Comparison of ENCODE assay signal across 7 cellular contexts in the genomic region with DNA sequence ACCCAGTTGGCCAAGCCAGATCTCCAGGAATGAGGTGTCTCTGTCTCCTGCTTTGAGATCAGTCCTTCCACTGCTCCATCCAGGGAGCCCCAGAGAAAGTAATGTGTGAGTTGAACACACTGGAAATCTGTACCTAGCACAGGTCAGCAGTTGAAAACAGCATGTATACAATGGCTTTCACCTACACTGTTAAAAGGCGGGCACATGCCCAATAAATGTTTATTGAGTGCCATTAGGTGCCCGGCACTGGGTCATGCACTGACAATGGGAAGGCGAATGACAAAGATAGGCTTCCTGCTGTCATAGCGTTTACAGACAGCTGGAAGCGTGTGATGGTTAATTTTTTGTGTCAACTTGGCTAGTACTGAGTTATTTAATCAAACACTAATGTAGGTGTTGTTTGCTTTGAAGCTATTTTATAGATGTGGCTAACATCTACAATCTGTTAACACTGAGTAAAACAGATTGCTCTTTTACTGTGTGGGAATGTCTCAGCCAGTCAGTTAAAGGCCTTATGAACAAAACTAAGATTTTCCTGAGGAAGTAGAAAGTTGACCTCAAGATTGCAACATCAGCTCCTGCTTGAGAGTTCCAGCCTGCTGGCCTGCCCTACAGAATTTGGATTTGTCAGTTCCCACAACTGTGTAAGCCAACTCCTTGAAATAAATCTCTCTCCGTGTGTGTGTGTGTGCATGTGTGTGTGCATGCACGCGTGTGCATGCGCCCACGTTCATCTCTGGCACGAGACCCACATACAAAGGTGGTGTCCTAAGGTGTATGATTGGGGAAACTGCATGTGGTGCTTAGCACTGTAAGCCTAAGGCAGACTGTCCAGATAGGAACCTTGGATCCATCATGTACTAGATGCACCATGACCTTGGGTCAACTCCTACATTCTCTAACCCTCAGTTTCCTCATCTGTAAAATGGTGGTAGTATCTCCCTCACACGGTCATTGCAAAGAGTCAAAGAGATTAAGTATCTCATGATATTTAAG. TPM values are rescaled to one million over a fixed set of nuclear protein-coding genes. Genes with fewer than 3 reads are reported as not detected.
DNase-seq lines count a peak whose midpoint lies in the region; ATAC-seq, FAIRE-seq and TF ChIP-seq lines count a peak whose summit lies in the region.
"Not testable (repeated sequence)": the region's sequence is repeated elsewhere in the genome, so short reads cannot be mapped to it uniquely, and the experiment has no call there.

No MANE protein-coding gene starts in this region.

- DNase-seq in HL-60 (ENCODE audit: low read depth in 1 of 2, low spot score in 1 of 2) (peak; percentile 45 to 50), NCI-H146 (lab: John Stamatoyannopoulos, UW) (peak; percentile 15), UCSD-AML1 (lab: John Stamatoyannopoulos, UW; ENCODE audit: unreplicated experiment) (peak; percentile 29)
- not testable (repeated sequence) for DNase-seq in H1 (ENCODE audit: low read depth in 1 of 2, low spot score in 2 of 2); left lobe of liver (ENCODE audit: low spot score); omental fat pad (ENCODE audit: low spot score)

- not testable (repeated sequence) for H2BK15ac ChIP-seq in H1 (ENCODE audit: low read length)

- FAIRE-seq in H1 (lab: Jason Lieb, UNC), result peak; percentile 19

- not testable (repeated sequence) for H3K14ac ChIP-seq in H1 (ENCODE audit: insufficient read length)

- not testable (repeated sequence) for H3K36me3 ChIP-seq in H1 (ENCODE audit: control insufficient read depth in 2 of 4, insufficient read depth in 4 of 4, low read length in 3 of 4); gastroesophageal sphincter

- not testable (repeated sequence) for H3K4me1 ChIP-seq in H1 (replicated peaks in 1 of 4; ENCODE audit: control insufficient read depth in 3 of 4, insufficient read depth in 4 of 4, low read length in 3 of 4); gastroesophageal sphincter

- H3K23ac ChIP-seq in H1 (ENCODE audit: insufficient read length), result not testable (repeated sequence)

- not testable (repeated sequence) for H3K4me3 ChIP-seq in HL-60 (replicated peaks; ENCODE audit: insufficient read depth, low read length); H1 (ENCODE audit: extremely low read depth in 1 of 4, insufficient read depth in 2 of 4, low read depth in 3 of 4, low read length in 4 of 4); gastroesophageal sphincter

- not testable (repeated sequence) for H3K27me3 ChIP-seq in HL-60 (ENCODE audit: insufficient read depth, poor library complexity, severe bottlenecking); H1 (replicated peaks in 1 of 4; ENCODE audit: control insufficient read depth in 3 of 4, extremely low read depth in 1 of 4, insufficient read depth in 3 of 4, low read length in 3 of 4); gastroesophageal sphincter

- ATAC-seq in gastroesophageal sphincter, result peak; percentile 72
- ATAC-seq in left lobe of liver, result peak; percentile 46
- peak; percentile 63 for ATAC-seq in omental fat pad (ENCODE audit: low FRiP score)

- H3K23me2 ChIP-seq in H1 (ENCODE audit: low read depth, low read length), result not testable (repeated sequence)

- not testable (repeated sequence) for H4K5ac ChIP-seq in H1 (ENCODE audit: insufficient read length, low read depth, low read length)

- H3K79me2 ChIP-seq in H1 (ENCODE audit: control insufficient read depth in 1 of 2, insufficient read depth in 2 of 2, low read length in 2 of 2), result not testable (repeated sequence)

- TF ChIP-seq CTCF in HL-60 (IDR thresholded peaks at IDR 0.05; ENCODE audit: insufficient read depth, low read length); H1 (IDR thresholded peaks at IDR 0.05; ENCODE audit: control extremely low read depth in 1 of 3, insufficient read depth in 1 of 3, low read depth in 1 of 3, low read length in 3 of 3); gastroesophageal sphincter (IDR thresholded peaks at IDR 0.05); omental fat pad (IDR thresholded peaks at IDR 0.05): not testable (repeated sequence)

- POLR2A ChIA-PET in H1 (lab: Charles Lee; ENCODE audit: partially characterized antibody), result not testable (repeated sequence)

- CTCF ChIA-PET in H1 (lab: Charles Lee; ENCODE audit: partially characterized antibody), result interaction anchor here (0.6 to 1.9 kb wide), 2 partner anchors 103 to 267 kb away, joined by 3 to 5 read pairs; no protein-coding TSS in a partner anchor

- not testable (repeated sequence) for H2BK12ac ChIP-seq in H1 (ENCODE audit: low read depth, low read length)

- 78% methylated on average over 12 of the region's 12 CpGs; no CpG with 5 or more reads in 1 of the 2 experiments for WGBS in H1 (ENCODE audit: extremely low coverage in 1 of 2, insufficient coverage in 1 of 2, insufficient read length in 1 of 2, insufficient replicate concordance in 2 of 2, low coverage in 1 of 2, low lambda C conversion rate in 2 of 2, missing lambda C conversion rate in 1 of 2), 2 experiments
- 81 to 92% methylated on average over 3 to 5 of the region's 12 CpGs for WGBS in gastroesophageal sphincter (ENCODE audit: low coverage in 1 of 2), 2 donors

- not testable (repeated sequence) for TF ChIP-seq EP300 in H1 (IDR thresholded peaks at IDR 0.05; ENCODE audit: borderline replicate concordance in 1 of 2, low read depth in 2 of 2, low read length in 2 of 2); gastroesophageal sphincter (IDR thresholded peaks at IDR 0.05)

- not testable (repeated sequence) for H2BK20ac ChIP-seq in H1 (ENCODE audit: low read length)

- not testable (repeated sequence) for TF ChIP-seq RAD21 in H1 (IDR thresholded peaks at IDR 0.05 in 1 of 2, conservative IDR thresholded peaks at IDR 0.05 in 1 of 2; ENCODE audit: low read depth in 2 of 2, low read length in 2 of 2)

- not testable (repeated sequence) for H4K8ac ChIP-seq in H1 (ENCODE audit: extremely low read depth, insufficient read depth, low read length)

- H3K4ac ChIP-seq in H1 (replicated peaks; ENCODE audit: insufficient read length, low read depth, low read length), result not testable (repeated sequence)

- not testable (repeated sequence) for H3K18ac ChIP-seq in H1 (ENCODE audit: extremely low read depth, low read length)

- not testable (repeated sequence) for TF ChIP-seq POLR2A in H1 (IDR thresholded peaks at IDR 0.05; ENCODE audit: control extremely low read depth in 1 of 2, low read depth in 2 of 2, low read length in 2 of 2); gastroesophageal sphincter (IDR thresholded peaks at IDR 0.05)

- not testable (repeated sequence) for H2AFZ ChIP-seq in H1 (ENCODE audit: low read length)

- not testable (repeated sequence) for H4K20me1 ChIP-seq in H1 (replicated peaks in 1 of 2; ENCODE audit: control insufficient read depth in 1 of 2, insufficient read depth in 2 of 2, low read length in 2 of 2)

- H2BK120ac ChIP-seq in H1 (replicated peaks; ENCODE audit: low read depth, low read length), result not testable (repeated sequence)

- H3K56ac ChIP-seq in H1 (replicated peaks; ENCODE audit: insufficient read length, low read depth, low read length), result not testable (repeated sequence)

- H4K91ac ChIP-seq in H1 (replicated peaks; ENCODE audit: insufficient read length, low read length), result not testable (repeated sequence)

- not testable (repeated sequence) for H3K9ac ChIP-seq in H1 (replicated peaks in 1 of 4; ENCODE audit: extremely low read depth in 1 of 4, low read depth in 3 of 4, low read length in 3 of 4)

- not testable (repeated sequence) for H3K27ac ChIP-seq in HL-60 (replicated peaks); H1 (ENCODE audit: low read depth, low read length); gastroesophageal sphincter

- H2AK5ac ChIP-seq in H1 (ENCODE audit: low read depth, low read length), result not testable (repeated sequence)

- H2BK5ac ChIP-seq in H1 (ENCODE audit: low read depth, low read length), result not testable (repeated sequence)

- H3K9me3 ChIP-seq in H1 (ENCODE audit: insufficient read depth in 2 of 2, low read depth in 1 of 2, low read length in 1 of 2); gastroesophageal sphincter: not testable (repeated sequence)

- not testable (repeated sequence) for H3K4me2 ChIP-seq in H1 (ENCODE audit: insufficient read depth in 1 of 2, low read depth in 2 of 2, low read length in 2 of 2)

- not testable (repeated sequence) for H3K79me1 ChIP-seq in H1 (ENCODE audit: low read depth, low read length)

RNA-seq across cellular contexts. Expression of a gene that starts 38.0 kb away (rescaled TPM):
- total RNA-seq in H1 (2021; fragmentation: NEBNext Ultra II Directional; extraction: Animal tissue kit (Norgen Biotek cat#: 25700)), result 9.6 and 10.0 TPM in 2 replicates
- 2.9 and 3.4 TPM in 2 replicates for polyA plus RNA-seq in H1 (2011; rRNA removed)
- polyA plus RNA-seq in H1 (2011; cell fraction: cytosol; rRNA removed), result 4.0 TPM
- 6.5 TPM for polyA plus RNA-seq in H1 (2011; cell fraction: nucleus; rRNA removed)
- 3.4 to 4.5 TPM (median 4.0 TPM) in 4 replicates for polyA plus RNA-seq in H1 (2012, experiment 1 of 2)
- 2.1 TPM for polyA plus RNA-seq in H1 (2012, experiment 2 of 2)
- polyA plus RNA-seq in H1 (2013, experiment 1 of 2), result 3.4 TPM
- 2.9 TPM for polyA plus RNA-seq in H1 (2013, experiment 2 of 2)
- polyA minus RNA-seq in H1 (2011; rRNA and poly(A)+ RNA removed), result 7.0 and 17.3 TPM in 2 replicates
- 11.4 TPM for polyA minus RNA-seq in H1 (2011; cell fraction: cytosol; rRNA and poly(A)+ RNA removed)
- polyA minus RNA-seq in H1 (2011; cell fraction: nucleus; rRNA and poly(A)+ RNA removed), result 42.2 TPM
- 10 to 100 TPM in 2 of 4 donors, 1 to 10 TPM in 2; 3.8 to 17.0 (median 8.4) TPM for total RNA-seq in gastroesophageal sphincter
- total RNA-seq in left lobe of liver, result 4.1 TPM
- total RNA-seq in omental fat pad, result 10 to 100 TPM in 3 of 4 donors, 1 to 10 TPM in 1; 8.4 to 24.0 (median 14.5) TPM

RNA-seq across cellular contexts. Expression of a gene that starts 57.9 kb away (rescaled TPM):
- 1.4 and 2.6 TPM in 2 replicates for total RNA-seq in H1 (2021; fragmentation: NEBNext Ultra II Directional; extraction: Animal tissue kit (Norgen Biotek cat#: 25700))
- polyA plus RNA-seq in H1 (2011; rRNA removed), result 3.0 and 5.6 TPM in 2 replicates
- polyA plus RNA-seq in H1 (2011; cell fraction: cytosol; rRNA removed), result 3.0 TPM
- 21.9 TPM for polyA plus RNA-seq in H1 (2011; cell fraction: nucleus; rRNA removed)
- polyA plus RNA-seq in H1 (2012, experiment 1 of 2), result 0.42 to 3.4 TPM (median 2.2 TPM) in 4 replicates
- not detected for polyA plus RNA-seq in H1 (2012, experiment 2 of 2)
- 6.8 TPM for polyA plus RNA-seq in H1 (2013, experiment 1 of 2)
- polyA plus RNA-seq in H1 (2013, experiment 2 of 2), result 5.8 TPM
- polyA minus RNA-seq in H1 (2011; rRNA and poly(A)+ RNA removed), result 4.2 and 7.3 TPM in 2 replicates
- 4.4 TPM for polyA minus RNA-seq in H1 (2011; cell fraction: cytosol; rRNA and poly(A)+ RNA removed)
- 13.8 TPM for polyA minus RNA-seq in H1 (2011; cell fraction: nucleus; rRNA and poly(A)+ RNA removed)
- total RNA-seq in gastroesophageal sphincter (1 to 10 TPM; 5.4 to 5.9 (median 5.5) TPM), left lobe of liver (1.7 TPM), omental fat pad (1 to 10 TPM; 1.3 to 7.9 (median 2.6) TPM)
